ENCODE assay signal across 27 cellular contexts in genomic region chr2:147549054-147549453, GRCh38.
"Had no signal": no experiment of that assay in that cellular context is flagged by ENCODE, and none has a peak within 500 bp of the region (broad histone marks: within the 10 kb centered on the region; RNA-seq: fewer than 3 reads in every experiment).

No MANE protein-coding gene starts in this region.

- H3K4me3 ChIP-seq: body of pancreas, esophagus squamous epithelium, gastrocnemius medialis, heart right ventricle had no signal

- H3K36me3 Mint-ChIP-seq: activated CD4-positive, alpha-beta memory T cell treated with anti-CD3 and anti-CD28 coated beads for 36 hours; activated CD8-positive, alpha-beta memory T cell treated with anti-CD3 and anti-CD28 coated beads, Interleukin-2, amount 10 ng/mL, durations not matched to agents 7 days and 5 days had no signal

- H3K4me1 Mint-ChIP-seq: activated CD4-positive, alpha-beta T cell treated with anti-CD3 and anti-CD28 coated beads for 36 hours had no signal

- H3K27ac ChIP-seq: body of pancreas, epithelial cell of prostate, esophagus squamous epithelium, foreskin keratinocyte, gastrocnemius medialis, heart right ventricle had no signal

- H3K36me3 ChIP-seq: esophagus squamous epithelium, gastrocnemius medialis, heart right ventricle had no signal

- DNase-seq: activated CD4-positive, alpha-beta memory T cell treated with anti-CD3 and anti-CD28 coated beads for 36 hours; activated CD4-positive, alpha-beta T cell treated with anti-CD3 and anti-CD28 coated beads for 36 hours; activated CD4-positive, alpha-beta T cell treated with anti-CD3 and anti-CD28 coated beads, Interleukin-2, amount 10 ng/mL, durations not matched to agents 24 days and 14 days; activated CD4-positive, CD25-positive, alpha-beta regulatory T cell; activated CD4-positive, CD25-positive, alpha-beta regulatory T cell treated with anti-CD3 and anti-CD28 coated beads, Interleukin-2, amount 50 U/mL, for 72 hours; activated CD8-positive, alpha-beta memory T cell treated with anti-CD3 and anti-CD28 coated beads, Interleukin-2, amount 10 ng/mL, durations not matched to agents 7 days and 5 days; activated CD8-positive, alpha-beta memory T cell treated with anti-CD3 and anti-CD28 coated beads, Interleukin-2, amount 50 U/mL, for 4 hours; activated CD8-positive, alpha-beta T cell treated with anti-CD3 and anti-CD28 coated beads, Interleukin-2, amount 10 ng/mL, durations not matched to agents 7 days and 5 days; activated gamma-delta T cell; activated naive CD4-positive, alpha-beta T cell; activated naive CD4-positive, alpha-beta T cell treated with anti-CD3 and anti-CD28 coated beads, Interleukin-2, amount 10 ng/mL, durations not matched to agents 7 days and 5 days; activated naive CD8-positive, alpha-beta T cell treated with anti-CD3 and anti-CD28 coated beads, Interleukin-2, amount 10 ng/mL, durations not matched to agents 7 days and 5 days; activated T-cell treated with anti-CD3 and anti-CD28 coated beads, Interleukin-2, amount 50 U/mL, for 1 hour; activated T-cell treated with anti-CD3 and anti-CD28 coated beads, Interleukin-2, amount 50 U/mL, for 48 hours; anterior cingulate cortex; body of pancreas; caudate nucleus; cortex of kidney; dermis blood vessel endothelial cell; effector CD4-positive, alpha-beta T cell; esophagus squamous epithelium; gastrocnemius medialis; heart right ventricle; T-helper 2 cell had no signal

- H3K4me1 ChIP-seq: body of pancreas, esophagus squamous epithelium, foreskin keratinocyte, gastrocnemius medialis had no signal

- H3K27ac Mint-ChIP-seq: activated CD4-positive, alpha-beta memory T cell treated with anti-CD3 and anti-CD28 coated beads for 36 hours; activated CD4-positive, alpha-beta T cell treated with anti-CD3 and anti-CD28 coated beads for 36 hours; activated CD4-positive, alpha-beta T cell treated with anti-CD3 and anti-CD28 coated beads, Interleukin-2, amount 10 ng/mL, durations not matched to agents 24 days and 14 days; activated CD8-positive, alpha-beta memory T cell treated with anti-CD3 and anti-CD28 coated beads, Interleukin-2, amount 10 ng/mL, durations not matched to agents 7 days and 5 days; activated CD8-positive, alpha-beta T cell treated with anti-CD3 and anti-CD28 coated beads, Interleukin-2, amount 10 ng/mL, durations not matched to agents 7 days and 5 days; activated naive CD4-positive, alpha-beta T cell treated with anti-CD3 and anti-CD28 coated beads, Interleukin-2, amount 10 ng/mL, durations not matched to agents 7 days and 5 days; activated naive CD4-positive, alpha-beta T cell treated with anti-CD3 and anti-CD28 coated beads, Interleukin-2, amount 50 U/mL, for 72 hours; activated naive CD8-positive, alpha-beta T cell treated with anti-CD3 and anti-CD28 coated beads, Interleukin-2, amount 10 ng/mL, durations not matched to agents 7 days and 5 days had no signal

- H3K27me3 ChIP-seq: body of pancreas, esophagus squamous epithelium, foreskin keratinocyte, gastrocnemius medialis, heart right ventricle had no signal

- H3K9me3 ChIP-seq: body of pancreas, esophagus squamous epithelium, gastrocnemius medialis had no signal

- H3K27me3 Mint-ChIP-seq: activated CD4-positive, alpha-beta memory T cell treated with anti-CD3 and anti-CD28 coated beads for 36 hours; activated CD4-positive, alpha-beta T cell treated with anti-CD3 and anti-CD28 coated beads for 36 hours; activated CD4-positive, alpha-beta T cell treated with anti-CD3 and anti-CD28 coated beads, Interleukin-2, amount 10 ng/mL, durations not matched to agents 24 days and 14 days; activated CD8-positive, alpha-beta memory T cell treated with anti-CD3 and anti-CD28 coated beads, Interleukin-2, amount 10 ng/mL, durations not matched to agents 7 days and 5 days; activated naive CD4-positive, alpha-beta T cell treated with anti-CD3 and anti-CD28 coated beads, Interleukin-2, amount 10 ng/mL, durations not matched to agents 7 days and 5 days had no signal

- H3K4me3 Mint-ChIP-seq: activated CD4-positive, alpha-beta memory T cell treated with anti-CD3 and anti-CD28 coated beads for 36 hours; activated CD4-positive, alpha-beta T cell treated with anti-CD3 and anti-CD28 coated beads for 36 hours; activated CD4-positive, alpha-beta T cell treated with anti-CD3 and anti-CD28 coated beads, Interleukin-2, amount 10 ng/mL, durations not matched to agents 24 days and 14 days; activated CD8-positive, alpha-beta memory T cell treated with anti-CD3 and anti-CD28 coated beads, Interleukin-2, amount 10 ng/mL, durations not matched to agents 7 days and 5 days; activated CD8-positive, alpha-beta T cell treated with anti-CD3 and anti-CD28 coated beads, Interleukin-2, amount 10 ng/mL, durations not matched to agents 7 days and 5 days; activated naive CD4-positive, alpha-beta T cell treated with anti-CD3 and anti-CD28 coated beads, Interleukin-2, amount 10 ng/mL, durations not matched to agents 7 days and 5 days; activated naive CD8-positive, alpha-beta T cell treated with anti-CD3 and anti-CD28 coated beads, Interleukin-2, amount 10 ng/mL, durations not matched to agents 7 days and 5 days had no signal
